In genomic region chr21:42557420-42557819, GRCh38 we compare ENCODE assay signal across 13 cellular contexts.
"Had no signal": no experiment of that assay in that cellular context is flagged by ENCODE, and none has a peak within 500 bp of the region (broad histone marks: within the 10 kb centered on the region; RNA-seq: fewer than 3 reads in every experiment).

No MANE protein-coding gene starts in this region.

- H3K4me3 ChIP-seq: ascending aorta, testis, uterus had no signal

- H3K9me3 Mint-ChIP-seq: activated T-cell treated with anti-CD3 and anti-CD28 coated beads, Interleukin-2, amount 50 U/mL, for 24 hours; natural killer cell treated with Interleukin-12 subunit alpha and Interleukin-12 subunit beta and Interleukin-15 and Interleukin-18, amount 100 ng/mL, for 72 hours; T-cell had no signal

- H3K27ac ChIP-seq: ascending aorta, testis, uterus had no signal

- H3K27ac Mint-ChIP-seq: activated T-cell treated with anti-CD3 and anti-CD28 coated beads, Interleukin-2, amount 50 U/mL, for 24 hours; natural killer cell treated with Interleukin-12 subunit alpha and Interleukin-12 subunit beta and Interleukin-15 and Interleukin-18, amount 100 ng/mL, for 72 hours; T-cell had no signal

- H3K4me3 Mint-ChIP-seq: activated T-cell treated with anti-CD3 and anti-CD28 coated beads, Interleukin-2, amount 50 U/mL, for 24 hours; natural killer cell treated with Interleukin-12 subunit alpha and Interleukin-12 subunit beta and Interleukin-15 and Interleukin-18, amount 100 ng/mL, for 72 hours; T-cell had no signal

- H3K27me3 Mint-ChIP-seq: activated T-cell treated with anti-CD3 and anti-CD28 coated beads, Interleukin-2, amount 50 U/mL, for 24 hours; natural killer cell treated with Interleukin-12 subunit alpha and Interleukin-12 subunit beta and Interleukin-15 and Interleukin-18, amount 100 ng/mL, for 72 hours; T-cell had no signal

- H3K9me3 ChIP-seq: ascending aorta, testis, uterus had no signal

- ATAC-seq: esophagus mucosa; natural killer cell treated with Interleukin-12 subunit alpha and Interleukin-12 subunit beta and Interleukin-15 and Interleukin-18, amount 100 ng/mL, for 72 hours; stimulated activated naive CD8-positive, alpha-beta T cell treated with anti-CD3 and anti-CD28 coated beads, Interleukin-15, Interleukin-2, amounts not matched to agents 100 U/mL and 50 U/mL, for 24 hours; T-cell had no signal

- H3K36me3 ChIP-seq: uterus had no signal

- H3K27me3 ChIP-seq: ascending aorta, testis, uterus had no signal

- H3K4me1 ChIP-seq: ascending aorta, testis, uterus had no signal

- DNase-seq: activated CD4-positive, alpha-beta T cell treated with anti-CD3 and anti-CD28 coated beads, Interleukin-2, amount 50 U/mL, for 1 hour; activated gamma-delta T cell treated with Interleukin-2 at 50 U/mL for 16 hours; activated T-cell treated with anti-CD3 and anti-CD28 coated beads, Interleukin-2, amount 50 U/mL, for 24 hours; hypothalamus; mammary epithelial cell; stimulated activated CD4-positive, alpha-beta T cell treated with anti-CD3 and anti-CD28 coated beads, Interleukin-2, amount 100 ng/mL, for 48 hours; stimulated activated naive CD8-positive, alpha-beta T cell treated with anti-CD3 and anti-CD28 coated beads, Interleukin-15, Interleukin-2, amounts not matched to agents 100 U/mL and 50 U/mL, for 24 hours; T-cell had no signal
